Comparison of ENCODE assay signal across 13 cellular contexts in the genomic region with DNA sequence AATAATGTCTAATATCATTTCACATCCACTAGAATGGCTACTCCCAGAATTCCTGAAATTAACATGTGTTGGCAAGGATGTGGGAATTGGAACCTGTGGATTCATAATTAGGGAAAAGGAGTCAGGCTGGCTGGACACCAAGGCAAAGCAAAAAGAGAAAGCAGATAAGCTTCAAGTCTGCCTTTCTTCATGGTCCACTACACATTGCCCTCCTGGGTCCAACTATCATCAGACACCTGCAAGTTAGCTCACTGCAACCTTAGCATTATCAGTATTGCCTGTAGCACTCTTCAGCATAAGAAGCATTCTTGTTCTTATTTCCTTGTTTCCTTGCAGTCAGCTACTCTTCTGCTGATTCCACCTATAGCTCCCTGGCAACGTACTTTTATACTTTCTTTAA.
DNase-seq lines count a peak whose midpoint lies in the region; ATAC-seq and TF ChIP-seq lines count a peak whose summit lies in the region.
"Had no signal": no experiment of that assay in that cellular context is flagged by ENCODE, and none has a peak within 500 bp of the region (broad histone marks: within the 10 kb centered on the region; RNA-seq: fewer than 3 reads in every experiment).

No MANE protein-coding gene starts in this region.

- H3K9me3 Mint-ChIP-seq in memory B cell, result peaks cover 4% of the 10 kb centered on the region

- H3K27me3 ChIP-seq in foreskin keratinocyte, result no peaks in the 10 kb centered on the region
- no peaks in the 10 kb centered on the region for H3K27me3 ChIP-seq in testis

- peak; percentile 62 for ATAC-seq in GM18868 (IDR thresholded peaks at IDR 0.05; ENCODE audit: unreplicated experiment)
- ATAC-seq in GM21717 (IDR thresholded peaks at IDR 0.05; ENCODE audit: unreplicated experiment), result peak; percentile 38
- ATAC-seq in HG03558 (IDR thresholded peaks at IDR 0.05; ENCODE audit: extremely low read depth, unreplicated experiment), result peak; percentile 32
- peak; percentile 81 for ATAC-seq in memory B cell (ENCODE audit: low read depth)
- no peak for ATAC-seq in foreskin keratinocyte

- WGBS in testis, 2 donors, result 48 to 81% methylated on average over 1 of the region's 1 CpG

- intact Hi-C loops in testis (cut with DNase I; ENCODE audit: low total_unique reads), result no loop called here

- H3K27ac ChIP-seq in foreskin keratinocyte (no peak overlapping the region), testis (no peak overlapping the region)
- H3K27ac ChIP-seq: C4-2B had no signal

- TF ChIP-seq CTCF in foreskin keratinocyte (conservative IDR thresholded peaks at IDR 0.05), result no peak
- no peak for TF ChIP-seq CTCF in testis (IDR thresholded peaks at IDR 0.05)

- H3K36me3 ChIP-seq in testis (ENCODE audit: low read depth, missing control alignments), result no peaks in the 10 kb centered on the region

- peaks cover 27% of the 10 kb centered on the region for H3K4me1 Mint-ChIP-seq in memory B cell

- no peak for TF ChIP-seq POLR2A in testis (IDR thresholded peaks at IDR 0.05)

- H3K27ac Mint-ChIP-seq in memory B cell, result peak overlapping the region; percentile 17
- H3K27ac Mint-ChIP-seq: activated CD4-positive, alpha-beta T cell treated with anti-CD3 and anti-CD28 coated beads, Interleukin-2, amount 10 ng/mL, durations not matched to agents 24 days and 14 days had no signal

- H3K4me3 ChIP-seq in testis, result no peak overlapping the region

- H3K9me3 ChIP-seq in testis, result no peaks in the 10 kb centered on the region

- H3K27me3 Mint-ChIP-seq in memory B cell, result no peaks in the 10 kb centered on the region

- H3K36me3 Mint-ChIP-seq in memory B cell, result peaks cover 3% of the 10 kb centered on the region

- peak overlapping the region; percentile 59 for H3K4me3 Mint-ChIP-seq in memory B cell
- H3K4me3 Mint-ChIP-seq: activated CD4-positive, alpha-beta T cell treated with anti-CD3 and anti-CD28 coated beads, Interleukin-2, amount 10 ng/mL, durations not matched to agents 24 days and 14 days had no signal

- no peaks in the 10 kb centered on the region for H3K4me1 ChIP-seq in foreskin keratinocyte
- no peaks in the 10 kb centered on the region for H3K4me1 ChIP-seq in testis

- DNase-seq in memory B cell (ENCODE audit: low spot score in 2 of 2), result peak in 1 of 2 donors; percentile 20
- DNase-seq in foreskin keratinocyte, result no peak
- DNase-seq in testis, result no peak
- no peak for DNase-seq in NCI-H345 treated with DMSO at 0.1 percent for 48 hours (lab: John Stamatoyannopoulos, UW; ENCODE audit: unreplicated experiment)
- DNase-seq in ureter (ENCODE audit: low spot score), result no peak
- DNase-seq: activated CD4-positive, alpha-beta T cell treated with anti-CD3 and anti-CD28 coated beads, Interleukin-2, amount 10 ng/mL, durations not matched to agents 24 days and 14 days; midbrain; NCI-H1092 treated with DMSO at 0.1 percent for 48 hours; small intestine had no signal
